8 cellular contexts compared by ENCODE assay signal in genomic region chr13:46728777-46729176, GRCh38.
DNase-seq lines count a peak whose midpoint lies in the region; ATAC-seq and FAIRE-seq lines count a peak whose summit lies in the region.

No MANE protein-coding gene starts in this region.

- intact Hi-C loops in sciatic nerve (cut with DNase I), result no loop called here

- ATAC-seq in sciatic nerve (no peak), GM19395 (IDR thresholded peaks at IDR 0.05; ENCODE audit: unreplicated experiment) (no peak)

- DNase-seq in COLO829 (ENCODE audit: low spot score), result peak; percentile 30
- peak; percentile 5 for DNase-seq in GM18507 (ENCODE audit: extremely low spot score, insufficient read length, low read depth)
- peak; percentile 4 for DNase-seq in RPMI8226
- peak; percentile 70 for DNase-seq in iPS-NIHi7 (ENCODE audit: extremely low spot score)
- no peak for DNase-seq in NCI-H2107 treated with DMSO at 0.1 percent for 48 hours (lab: John Stamatoyannopoulos, UW; ENCODE audit: unreplicated experiment)
- DNase-seq in sciatic nerve (ENCODE audit: low spot score), result no peak
- no peak for DNase-seq in mesenteric fat pad (ENCODE audit: low spot score)

- FAIRE-seq in GM18507 (lab: Jason Lieb, UNC), result no peak

Comparison
In these comparisons a context has a peak if more than half of its experiments do, and no peak if none do; other contexts are left out.
1. DNase-seq: peak in COLO829 (single experiment), GM18507 (single experiment), RPMI8226 (single experiment) and iPS-NIHi7 (single experiment); none in NCI-H2107 treated with DMSO at 0.1 percent for 48 hours (single experiment), sciatic nerve (single experiment) and mesenteric fat pad (single experiment).